In the genomic region with DNA sequence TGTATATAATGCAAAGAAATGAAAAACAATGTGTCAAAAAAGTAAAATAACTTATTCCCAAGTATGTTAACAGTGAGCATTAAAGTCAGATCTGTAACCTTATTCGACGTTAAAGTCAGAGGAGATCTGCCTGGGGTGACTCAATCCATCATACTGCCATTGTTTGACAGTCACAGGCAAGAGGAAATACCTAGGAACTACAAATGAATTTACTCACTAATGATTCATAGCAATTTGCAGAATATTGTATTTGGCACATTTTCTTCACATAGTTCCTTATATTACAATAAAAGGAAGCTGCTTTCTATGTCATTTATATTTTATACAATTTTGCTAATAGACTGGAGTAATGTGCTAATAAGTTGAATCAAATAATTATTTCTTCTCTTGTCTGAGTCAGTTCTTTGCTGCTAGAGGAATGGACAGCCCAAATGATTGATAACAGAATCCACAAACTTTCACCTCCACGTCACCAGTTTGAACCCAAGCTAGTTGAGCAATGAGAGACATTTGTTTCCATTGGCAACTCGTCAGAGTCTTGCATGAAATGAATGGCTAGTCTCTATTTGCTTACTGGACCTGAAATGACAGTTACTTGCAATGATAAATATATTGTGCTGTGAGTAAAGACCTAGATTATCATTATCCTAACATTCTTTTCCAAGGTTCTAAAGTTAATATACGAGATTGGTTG, we compare ENCODE assay signal across 1 cellular context.
TF ChIP-seq lines count a peak whose summit lies in the region.

No MANE protein-coding gene starts in this region.

TF ChIP-seq in endothelial cell of umbilical vein, 7 proteins besides CTCF, POLR2A, EP300 and RAD21:
- no peak for TF ChIP-seq EZH2 (IDR thresholded peaks at IDR 0.05; ENCODE audit: borderline replicate concordance, low read depth, low read length, severe bottlenecking)
- TF ChIP-seq, protein P1, sequence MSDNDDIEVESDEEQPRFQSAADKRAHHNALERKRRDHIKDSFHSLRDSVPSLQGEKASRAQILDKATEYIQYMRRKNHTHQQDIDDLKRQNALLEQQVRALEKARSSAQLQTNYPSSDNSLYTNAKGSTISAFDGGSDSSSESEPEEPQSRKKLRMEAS (IDR thresholded peaks at IDR 0.05; ENCODE audit: insufficient read depth, insufficient read length) = no peak
- no peak for TF ChIP-seq POLR2AphosphoS5 (IDR thresholded peaks at IDR 0.05; ENCODE audit: insufficient read depth, low read depth, low read length)
- TF ChIP-seq FOS (IDR thresholded peaks at IDR 0.05; ENCODE audit: borderline replicate concordance, insufficient read depth, low read length) = peak; percentile 76
- no peak for TF ChIP-seq MYC (IDR thresholded peaks at IDR 0.05; ENCODE audit: low read depth, low read length)
- TF ChIP-seq GATA2 (IDR thresholded peaks at IDR 0.05; ENCODE audit: insufficient read depth, insufficient read length, low read depth, low read length) = no peak
- TF ChIP-seq JUN (IDR thresholded peaks at IDR 0.05; ENCODE audit: borderline replicate concordance, insufficient read depth, insufficient read length, low read depth) = peak; percentile 69
